Comparison of ENCODE assay signal across 8 cellular contexts in genomic region chr20:31605031-31605901, GRCh38. TPM values are rescaled to one million over a fixed set of nuclear protein-coding genes. Genes with fewer than 3 reads are reported as not detected.
DNase-seq lines count a peak whose midpoint lies in the region; ATAC-seq, FAIRE-seq and TF ChIP-seq lines count a peak whose summit lies in the region.

A gene with protein sequence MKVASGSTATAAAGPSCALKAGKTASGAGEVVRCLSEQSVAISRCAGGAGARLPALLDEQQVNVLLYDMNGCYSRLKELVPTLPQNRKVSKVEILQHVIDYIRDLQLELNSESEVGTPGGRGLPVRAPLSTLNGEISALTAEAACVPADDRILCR (plus strand): TSS chr20:31605289. CDS start chr20:31605388, 99 bp downstream.

- peaks cover 3% of the 10 kb centered on the region for H3K36me3 Mint-ChIP-seq in activated B cell treated with CpG ODN at 0.5 μM for 24 hours (ENCODE audit: low read depth)

- peak within 1 kb of the TSS; percentile 82 to 91 for H3K4me3 ChIP-seq in cardiac fibroblast (replicated peaks in 1 of 2; ENCODE audit: low read depth in 2 of 2, low read length in 2 of 2)
- peak within 1 kb of the TSS; percentile 46 to 97 for H3K4me3 ChIP-seq in small intestine (ENCODE audit: low read depth in 1 of 2, low read length in 2 of 2)

- no peak for FAIRE-seq in small intestine (lab: Jason Lieb, UNC)

- peak within 1 kb of the TSS; percentile 97 for H3K4me3 Mint-ChIP-seq in activated B cell treated with CpG ODN at 0.5 μM for 24 hours

- POLR2A ChIA-PET in activated B cell treated with CpG ODN at 0.5 μM for 24 hours (lab: Charles Lee): interaction anchor here (1.2 to 1.6 kb wide), 3 partner anchors 32 to 58 kb away, joined by 5 to 15 read pairs (median 5); a partner anchor contains a TSS

- intact Hi-C loops in activated B cell treated with CpG ODN at 0.5 μM for 24 hours (cut with micrococcal nuclease): loop anchor here (1.0 to 2.0 kb wide), 6 partner anchors 8 to 118 kb away; partner anchors contain the start of genes BCL2L1 and HM13

- ATAC-seq in GM19025 (IDR thresholded peaks at IDR 0.05; ENCODE audit: low read depth, unreplicated experiment) (peak; percentile 88), HG03342 (IDR thresholded peaks at IDR 0.05; ENCODE audit: unreplicated experiment) (peak; percentile 81), activated B cell treated with CpG ODN at 0.5 μM for 24 hours (ENCODE audit: low read depth) (peak; percentile 91)

- peaks cover 42% of the 10 kb centered on the region for H3K27me3 Mint-ChIP-seq in activated B cell treated with CpG ODN at 0.5 μM for 24 hours

- DNase-seq in AG08395 (ENCODE audit: low spot score) (peak; percentile 95), NCI-H345 (lab: John Stamatoyannopoulos, UW) (peak; percentile 99), activated B cell treated with CpG ODN at 0.5 μM for 24 hours (peak; percentile 81), cardiac fibroblast (ENCODE audit: low read depth in 2 of 2) (peak; percentile 96 to 98), iPS-NIHi7 (ENCODE audit: extremely low spot score) (peak; percentile 82), small intestine (peak; percentile 98)

- no peaks in the 10 kb centered on the region for H3K4me1 ChIP-seq in small intestine (ENCODE audit: control insufficient read depth in 2 of 2, insufficient read depth in 1 of 2, low read depth in 1 of 2, low read length in 1 of 2)

- peaks cover 30% of the 10 kb centered on the region for H3K4me1 Mint-ChIP-seq in activated B cell treated with CpG ODN at 0.5 μM for 24 hours

- CTCF ChIA-PET in activated B cell treated with CpG ODN at 0.5 μM for 24 hours (lab: Charles Lee): interaction anchor here (0.7 to 3.4 kb wide), 6 partner anchors 7 to 48 kb away, joined by 3 to 36 read pairs (median 4); no protein-coding TSS in a partner anchor

- no peaks in the 10 kb centered on the region for H3K9me3 ChIP-seq in small intestine (ENCODE audit: control insufficient read depth, low read depth)

- TF ChIP-seq CTCF in activated B cell treated with CpG ODN at 0.5 μM for 24 hours (IDR thresholded peaks at IDR 0.05): no peak
- no peak for TF ChIP-seq CTCF in cardiac fibroblast (IDR thresholded peaks at IDR 0.05; ENCODE audit: low read depth, low read length)

- H3K9me3 Mint-ChIP-seq in activated B cell treated with CpG ODN at 0.5 μM for 24 hours: no peaks in the 10 kb centered on the region

- peak within 1 kb of the TSS; percentile 18 for H3K27ac Mint-ChIP-seq in activated B cell treated with CpG ODN at 0.5 μM for 24 hours

- no peaks in the 10 kb centered on the region for H3K27me3 ChIP-seq in small intestine (ENCODE audit: control insufficient read depth in 2 of 2, insufficient read depth in 2 of 2, low read length in 2 of 2)

- WGBS in small intestine, 3 donors: 0% methylated on average over 66 to 74 of the region's 74 CpGs

- H3K36me3 ChIP-seq in small intestine (ENCODE audit: control insufficient read depth in 2 of 2, insufficient read depth in 2 of 2, low read length in 2 of 2): no peaks in the 10 kb centered on the region

- H3K27ac ChIP-seq in small intestine (ENCODE audit: low read depth in 1 of 2, low read length in 1 of 2): peak within 1 kb of the TSS; percentile 96 to 98

RNA-seq across cellular contexts. Expression of the gene that starts here (rescaled TPM):
- total RNA-seq in activated B cell treated with CpG ODN at 0.5 μM for 24 hours: 0.20 and 0.60 TPM in 2 replicates
- 100 to 1,000 TPM; 215 to 335 (median 284) TPM for polyA plus RNA-seq in small intestine

Comparison
In these comparisons a context has a peak if more than half of its experiments do, and no peak if none do; other contexts are left out.
1. Peak in every context shown above with its lines: DNase-seq, ATAC-seq, H3K4me3 ChIP-seq and H3K27ac ChIP-seq.
2. Peak in DNase-seq and ATAC-seq in activated B cell treated with CpG ODN at 0.5 μM for 24 hours; RNA of the gene not detected or under 1 TPM.